8 cellular contexts compared by ENCODE assay signal in genomic region chr20:62501801-62502495, GRCh38. TPM values are rescaled to one million over a fixed set of nuclear protein-coding genes. Genes with fewer than 3 reads are reported as not detected.
DNase-seq lines count a peak whose midpoint lies in the region; ATAC-seq and TF ChIP-seq lines count a peak whose summit lies in the region.

No MANE protein-coding gene starts in this region.

- whole genome bisulfite sequencing in SK-N-SH (ENCODE audit: low lambda C conversion rate): 52% methylated on average over 11 of the region's 13 CpGs

- H3K4me3 ChIP-seq in AG04449 (ENCODE audit: low read depth, low read length) (no peak overlapping the region), left lung (no peak overlapping the region), SK-N-SH (ENCODE audit: low read depth in 2 of 2, low read length in 1 of 2) (no peak overlapping the region)

- H3K79me2 ChIP-seq in SK-N-SH (ENCODE audit: insufficient read depth): no peaks in the 10 kb centered on the region

- no peaks in the 10 kb centered on the region for H3K27me3 Mint-ChIP-seq in IgD-negative memory B cell

- TF ChIP-seq RAD21 in SK-N-SH (IDR thresholded peaks at IDR 0.05; ENCODE audit: low read length): no peak

- ATAC-seq in GM21360 (IDR thresholded peaks at IDR 0.05; ENCODE audit: unreplicated experiment) (peak; percentile 43), left lung (peak; percentile 20)

- H3K9ac ChIP-seq in SK-N-SH: no peak overlapping the region

- H4K20me1 ChIP-seq in SK-N-SH (ENCODE audit: insufficient read depth): no peaks in the 10 kb centered on the region

- no peak for TF ChIP-seq EP300 in SK-N-SH (IDR thresholded peaks at IDR 0.05; ENCODE audit: borderline replicate concordance in 1 of 2, low read depth in 1 of 2, low read length in 1 of 2)

- peaks cover 5 to 19% (median 14%) of the 10 kb centered on the region in 3 donors for H3K4me1 Mint-ChIP-seq in IgD-negative memory B cell

- peak overlapping the region; percentile 6 to 78 (median 23) for H3K27ac Mint-ChIP-seq in IgD-negative memory B cell

- H3K9me3 ChIP-seq in left lung (no peaks in the 10 kb centered on the region), SK-N-SH (no peaks in the 10 kb centered on the region)

- H3K27me3 ChIP-seq in left lung (peaks cover 0 to 10% of the 10 kb centered on the region in 2 donors), SK-N-SH (ENCODE audit: insufficient read depth) (no peaks in the 10 kb centered on the region)

- H3K36me3 ChIP-seq in left lung: no peaks in the 10 kb centered on the region
- no peaks in the 10 kb centered on the region for H3K36me3 ChIP-seq in SK-N-SH (replicated peaks in 1 of 2; ENCODE audit: control insufficient read depth in 1 of 2, insufficient read depth in 2 of 2, low read length in 1 of 2)

- H3F3A ChIP-seq in SK-N-SH (replicated peaks; ENCODE audit: insufficient read depth): no peaks in the 10 kb centered on the region

- H3K36me3 Mint-ChIP-seq in IgD-negative memory B cell: no peaks in the 10 kb centered on the region

- H3K4me3 Mint-ChIP-seq in IgD-negative memory B cell: no peak overlapping the region

- H3K4me2 ChIP-seq in SK-N-SH: no peak overlapping the region

- POLR2A ChIA-PET in AG04449 (lab: Yijun Ruan, JAX) (no interaction called here), SK-N-SH (lab: Yijun Ruan, JAX) (no interaction called here)

- DNase-seq in AG04449 (ENCODE audit: low read depth, low spot score) (peak; percentile 4), activated T-cell treated with anti-CD3 and anti-CD28 coated beads for 1 hour (ENCODE audit: low read depth) (peak; percentile 17), left lung (no peak), GM19238 (ENCODE audit: insufficient read length, low spot score) (no peak), SK-N-SH (no peak), NCI-H446 (lab: John Stamatoyannopoulos, UW) (no peak)

- TF ChIP-seq CTCF in AG04449 (IDR thresholded peaks at IDR 0.05; ENCODE audit: insufficient read depth, low read length, missing control alignments) (no peak), left lung (IDR thresholded peaks at IDR 0.05) (no peak), SK-N-SH (IDR thresholded peaks at IDR 0.05) (no peak)

- no peaks in the 10 kb centered on the region for H3K9me2 ChIP-seq in SK-N-SH

- intact Hi-C loops in left lung (cut with DNase I): loop anchor here in 1 of 2 donors (5.0 kb wide), 1 partner anchor 115 kb away; no protein-coding TSS in a partner anchor

- no peak overlapping the region for H2AFZ ChIP-seq in SK-N-SH (ENCODE audit: low read depth)

- CTCF ChIA-PET in AG04449 (lab: Yijun Ruan, JAX): interaction anchor here (0.7 to 2.7 kb wide), 2 partner anchors 9 to 115 kb away, joined by 3 to 10 read pairs; no protein-coding TSS in a partner anchor
- CTCF ChIA-PET in SK-N-SH (lab: Yijun Ruan, JAX): interaction anchor here (0.8 to 5.1 kb wide), 4 partner anchors 19 to 290 kb away, joined by 4 to 51 read pairs (median 4); no protein-coding TSS in a partner anchor

- H3K27ac ChIP-seq in left lung (peak overlapping the region in 1 of 2 donors; percentile 73), SK-N-SH (ENCODE audit: low read depth in 2 of 2, low read length in 1 of 2) (no peak overlapping the region)

- H3K9me3 Mint-ChIP-seq in IgD-negative memory B cell: peaks cover 0 to 3% (median 0%) of the 10 kb centered on the region in 3 donors

- peaks cover 0 to 27% of the 10 kb centered on the region in 2 donors for H3K4me1 ChIP-seq in left lung
- H3K4me1 ChIP-seq in SK-N-SH (ENCODE audit: control insufficient read depth in 1 of 2, insufficient read depth in 2 of 2, low read depth in 1 of 2, low read length in 1 of 2): peaks cover 0 to 11% of the 10 kb centered on the region in 2 experiments; a peak in 1 of 4 replicates

TF ChIP-seq in SK-N-SH, 30 proteins besides CTCF, POLR2A, EP300 and RAD21:
- TF ChIP-seq, protein P1, sequence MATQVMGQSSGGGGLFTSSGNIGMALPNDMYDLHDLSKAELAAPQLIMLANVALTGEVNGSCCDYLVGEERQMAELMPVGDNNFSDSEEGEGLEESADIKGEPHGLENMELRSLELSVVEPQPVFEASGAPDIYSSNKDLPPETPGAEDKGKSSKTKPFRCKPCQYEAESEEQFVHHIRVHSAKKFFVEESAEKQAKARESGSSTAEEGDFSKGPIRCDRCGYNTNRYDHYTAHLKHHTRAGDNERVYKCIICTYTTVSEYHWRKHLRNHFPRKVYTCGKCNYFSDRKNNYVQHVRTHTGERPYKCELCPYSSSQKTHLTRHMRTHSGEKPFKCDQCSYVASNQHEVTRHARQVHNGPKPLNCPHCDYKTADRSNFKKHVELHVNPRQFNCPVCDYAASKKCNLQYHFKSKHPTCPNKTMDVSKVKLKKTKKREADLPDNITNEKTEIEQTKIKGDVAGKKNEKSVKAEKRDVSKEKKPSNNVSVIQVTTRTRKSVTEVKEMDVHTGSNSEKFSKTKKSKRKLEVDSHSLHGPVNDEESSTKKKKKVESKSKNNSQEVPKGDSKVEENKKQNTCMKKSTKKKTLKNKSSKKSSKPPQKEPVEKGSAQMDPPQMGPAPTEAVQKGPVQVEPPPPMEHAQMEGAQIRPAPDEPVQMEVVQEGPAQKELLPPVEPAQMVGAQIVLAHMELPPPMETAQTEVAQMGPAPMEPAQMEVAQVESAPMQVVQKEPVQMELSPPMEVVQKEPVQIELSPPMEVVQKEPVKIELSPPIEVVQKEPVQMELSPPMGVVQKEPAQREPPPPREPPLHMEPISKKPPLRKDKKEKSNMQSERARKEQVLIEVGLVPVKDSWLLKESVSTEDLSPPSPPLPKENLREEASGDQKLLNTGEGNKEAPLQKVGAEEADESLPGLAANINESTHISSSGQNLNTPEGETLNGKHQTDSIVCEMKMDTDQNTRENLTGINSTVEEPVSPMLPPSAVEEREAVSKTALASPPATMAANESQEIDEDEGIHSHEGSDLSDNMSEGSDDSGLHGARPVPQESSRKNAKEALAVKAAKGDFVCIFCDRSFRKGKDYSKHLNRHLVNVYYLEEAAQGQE (IDR thresholded peaks at IDR 0.05; ENCODE audit: low read depth, low read length): no peak
- TF ChIP-seq ELF1 (IDR thresholded peaks at IDR 0.05) (no peak), MEF2A (IDR thresholded peaks at IDR 0.05; ENCODE audit: borderline replicate concordance, low read depth) (no peak), MXI1 (IDR thresholded peaks at IDR 0.05; ENCODE audit: low read depth, low read length) (no peak), RCOR1 (IDR thresholded peaks at IDR 0.05; ENCODE audit: low read length) (no peak), FOSL2 (IDR thresholded peaks at IDR 0.05; ENCODE audit: borderline replicate concordance, low read depth) (no peak), CHD2 (IDR thresholded peaks at IDR 0.05; ENCODE audit: low read length, partially characterized antibody) (no peak), NRF1 (IDR thresholded peaks at IDR 0.05; ENCODE audit: low read depth, low read length) (no peak), RXRA (IDR thresholded peaks at IDR 0.05; ENCODE audit: borderline replicate concordance, low read depth) (no peak), MAX (IDR thresholded peaks at IDR 0.05; ENCODE audit: low read depth) (no peak), TAF1 (IDR thresholded peaks at IDR 0.05; ENCODE audit: borderline replicate concordance, low read depth, low read length) (no peak), EZH2phosphoT487 (IDR thresholded peaks at IDR 0.05; ENCODE audit: borderline replicate concordance, low read depth) (no peak), TCF12 (IDR thresholded peaks at IDR 0.05) (no peak), USF2 (IDR thresholded peaks at IDR 0.05; ENCODE audit: borderline replicate concordance, low read depth, low read length) (no peak), YY1 (IDR thresholded peaks at IDR 0.05; ENCODE audit: low read depth) (no peak), FOXJ3 (CRISPR knock-in tag; IDR thresholded peaks at IDR 0.05) (no peak), FOXM1 (IDR thresholded peaks at IDR 0.05; ENCODE audit: low read depth) (no peak), JUND (IDR thresholded peaks at IDR 0.05) (no peak)
- TF ChIP-seq, protein P2, sequence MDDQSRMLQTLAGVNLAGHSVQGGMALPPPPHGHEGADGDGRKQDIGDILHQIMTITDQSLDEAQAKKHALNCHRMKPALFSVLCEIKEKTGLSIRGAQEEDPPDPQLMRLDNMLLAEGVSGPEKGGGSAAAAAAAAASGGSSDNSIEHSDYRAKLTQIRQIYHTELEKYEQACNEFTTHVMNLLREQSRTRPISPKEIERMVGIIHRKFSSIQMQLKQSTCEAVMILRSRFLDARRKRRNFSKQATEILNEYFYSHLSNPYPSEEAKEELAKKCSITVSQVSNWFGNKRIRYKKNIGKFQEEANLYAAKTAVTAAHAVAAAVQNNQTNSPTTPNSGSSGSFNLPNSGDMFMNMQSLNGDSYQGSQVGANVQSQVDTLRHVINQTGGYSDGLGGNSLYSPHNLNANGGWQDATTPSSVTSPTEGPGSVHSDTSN (IDR thresholded peaks at IDR 0.05): no peak

RNA-seq across cellular contexts. Expression of gene GATA5, which starts 26.2 kb away (rescaled TPM):
- polyA plus RNA-seq in IgD-negative memory B cell: not detected
- total RNA-seq in left lung: 1 to 10 TPM in 1 of 2 donors, under 1 TPM in 1; 0.84 to 2.5 TPM
- not detected in 2 replicates for polyA plus RNA-seq in SK-N-SH (2012; rRNA removed)
- not detected in 2 replicates for polyA plus RNA-seq in SK-N-SH (2012; cell fraction: cytosol; rRNA removed)
- not detected in 2 replicates for polyA plus RNA-seq in SK-N-SH (2012; cell fraction: nucleus; rRNA removed)

Comparison
In these comparisons a context has a peak if more than half of its experiments do, and no peak if none do; other contexts are left out.
1. DNase-seq: peak in AG04449 (single experiment) and activated T-cell treated with anti-CD3 and anti-CD28 coated beads for 1 hour (single experiment); none in left lung (0 of 2), GM19238 (single experiment), SK-N-SH (single experiment) and NCI-H446 (0 of 2).